ENCODE assay signal across 8 cellular contexts in the genomic region with DNA sequence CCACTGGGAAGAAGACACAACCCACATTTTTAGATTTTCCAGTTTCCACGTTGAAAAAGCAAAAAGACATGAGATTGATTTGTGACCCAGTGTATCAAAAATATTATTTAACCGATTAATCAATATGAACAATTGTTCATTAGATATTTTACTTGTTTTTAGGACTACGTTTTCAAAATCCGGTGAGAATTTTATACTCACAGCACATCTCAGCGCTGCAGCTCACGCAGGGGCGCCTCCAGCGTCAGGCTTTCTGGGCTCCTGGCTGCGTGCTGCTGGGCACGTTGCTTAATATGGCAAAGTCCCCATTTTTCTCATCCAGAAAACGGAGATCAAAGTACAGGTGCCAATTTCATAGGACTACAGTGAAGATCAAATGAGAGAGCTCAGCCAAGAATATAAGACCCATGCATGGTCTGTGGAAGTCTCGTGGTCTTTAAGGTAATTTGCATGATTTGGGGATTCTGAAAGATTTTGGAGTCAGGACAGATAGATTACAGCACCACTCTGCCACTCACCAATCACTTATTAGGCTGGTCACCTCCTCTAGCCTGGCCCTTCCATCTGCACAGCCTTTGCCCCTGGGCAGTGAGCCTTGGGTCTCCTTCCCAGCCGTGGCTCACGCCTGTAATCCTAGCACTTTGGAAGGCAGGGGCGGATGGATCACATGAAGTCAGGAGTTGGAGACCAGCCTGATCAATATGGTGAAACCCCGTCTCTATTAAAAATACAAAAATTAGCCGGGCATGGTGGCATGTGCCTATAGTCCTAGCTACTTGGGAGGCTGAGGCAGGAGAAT. TPM values are rescaled to one million over a fixed set of nuclear protein-coding genes. Genes with fewer than 3 reads are reported as not detected.
DNase-seq lines count a peak whose midpoint lies in the region; ATAC-seq, FAIRE-seq and TF ChIP-seq lines count a peak whose summit lies in the region.

No MANE protein-coding gene starts in this region.

- CTCF ChIA-PET in K562 (lab: Yijun Ruan, JAX; ENCODE audit: low intra/inter-chr PET ratio): no interaction called here

- POLR2A ChIA-PET in K562 (lab: Yijun Ruan, JAX): no interaction called here

- intact Hi-C loops in K562 (cut with micrococcal nuclease): no loop called here

- H3K27me3 ChIP-seq in K562 (ENCODE audit: control insufficient read depth in 2 of 2, insufficient read depth in 2 of 2, low read length in 2 of 2) (no peaks in the 10 kb centered on the region), layer of hippocampus (ENCODE audit: control insufficient read depth, insufficient read depth, low read length) (no peaks in the 10 kb centered on the region), stomach smooth muscle (ENCODE audit: control insufficient read depth in 1 of 2, insufficient read depth in 2 of 2, low read length in 2 of 2) (no peaks in the 10 kb centered on the region)

- in situ Hi-C loops in K562 (cut with MboI): loop anchor here (25.0 kb wide), 1 partner anchor 195 kb away; a partner anchor contains a TSS

- FAIRE-seq in K562 (lab: Jason Lieb, UNC): no peak

- H3K79me2 ChIP-seq in K562 (ENCODE audit: control insufficient read depth, insufficient read depth, low read length): no peaks in the 10 kb centered on the region

- TF ChIP-seq POLR2A in K562 (conservative IDR thresholded peaks at IDR 0.05): no peak

- H3K4me3 ChIP-seq in K562 (no peak overlapping the region; the same call in 1 of the 2 replicates), stomach smooth muscle (ENCODE audit: low read length in 2 of 2) (peak overlapping the region; percentile 60 to 82)

- peak overlapping the region; percentile 63; the same call in 1 of the 2 replicates for H3K4me2 ChIP-seq in K562 (ENCODE audit: insufficient read depth, low read length)

- peak overlapping the region; percentile 67 for H2AFZ ChIP-seq in K562 (ENCODE audit: low read depth, low read length)

- WGBS in K562 (ENCODE audit: insufficient coverage, low coverage, missing lambda C conversion rate): 58% methylated on average over 17 of the region's 17 CpGs

- DNase-seq in COLO668 (lab: John Stamatoyannopoulos, UW; ENCODE audit: unreplicated experiment) (peak; percentile 39), NCI-H1105 (lab: John Stamatoyannopoulos, UW) (peak; percentile 12), K562 (ENCODE audit: extremely low read depth in 1 of 4, low spot score in 3 of 4) (no peak), SKM-1 treated with dmso at 0.1 percent for 144 hours (lab: John Stamatoyannopoulos, UW; ENCODE audit: unreplicated experiment) (no peak)

- no TSS peak for BruUV-seq in K562 (replicated peaks; lab: Mats Ljungman, UMichigan)

- H3K4me1 ChIP-seq in K562 (replicated peaks in 1 of 2; ENCODE audit: control insufficient read depth in 2 of 2, insufficient read depth in 2 of 2, low read length in 2 of 2): peaks cover 12 to 18% of the 10 kb centered on the region in 2 experiments; a peak in 4 of 5 replicates
- H3K4me1 ChIP-seq in stomach smooth muscle (ENCODE audit: control insufficient read depth, insufficient read depth, low read length): peaks cover 11% of the 10 kb centered on the region

- no peaks in the 10 kb centered on the region for H3K9me1 ChIP-seq in K562 (ENCODE audit: control insufficient read depth, insufficient read depth, low read length)

- no peak for ATAC-seq in K562
- no peak for ATAC-seq in GM18519 (IDR thresholded peaks at IDR 0.05; ENCODE audit: low FRiP score, unreplicated experiment)
- no peak for ATAC-seq in GM21515 (IDR thresholded peaks at IDR 0.05; ENCODE audit: unreplicated experiment)

- H3K9ac ChIP-seq in K562 (ENCODE audit: insufficient read depth in 1 of 2, low read depth in 2 of 2, low read length in 2 of 2) (peak overlapping the region in 1 of 2 experiments; percentile 88; a peak in 2 of 4 replicates), stomach smooth muscle (ENCODE audit: low read length in 2 of 2) (peak overlapping the region; percentile 47 to 76)

- H3K9me3 ChIP-seq in K562 (replicated peaks; ENCODE audit: control insufficient read depth, insufficient read depth, low read depth, low read length): no peaks in the 10 kb centered on the region
- no peaks in the 10 kb centered on the region for H3K9me3 ChIP-seq in stomach smooth muscle (ENCODE audit: control insufficient read depth in 2 of 2, low read length in 2 of 2)

- no peaks in the 10 kb centered on the region for H4K20me1 ChIP-seq in K562 (replicated peaks; ENCODE audit: control insufficient read depth, insufficient read depth, low read length)

- no peak for TF ChIP-seq CTCF in K562 (IDR thresholded peaks at IDR 0.05 in 2 of 3, conservative IDR thresholded peaks at IDR 0.05 in 1 of 3; ENCODE audit: insufficient read depth in 2 of 3, low read depth in 1 of 3, low read length in 3 of 3)

- no peak for TF ChIP-seq RAD21 in K562 (CRISPR knock-in tag; conservative IDR thresholded peaks at IDR 0.05 in 1 of 2, IDR thresholded peaks at IDR 0.05 in 1 of 2)

- TF ChIP-seq EP300 in K562 (IDR thresholded peaks at IDR 0.05; ENCODE audit: low read length): no peak

- H3K36me3 ChIP-seq in K562 (ENCODE audit: control insufficient read depth, insufficient read depth, low read length) (no peaks in the 10 kb centered on the region), stomach smooth muscle (ENCODE audit: control insufficient read depth in 2 of 2, insufficient read depth in 2 of 2, low read length in 2 of 2) (no peaks in the 10 kb centered on the region)

- no peak overlapping the region for H3K27ac ChIP-seq in K562 (ENCODE audit: extremely low read depth, low read depth, low read length)
- peak overlapping the region; percentile 88 for H3K27ac ChIP-seq in layer of hippocampus (ENCODE audit: low read depth, low read length)
- peak overlapping the region; percentile 74 for H3K27ac ChIP-seq in stomach smooth muscle (ENCODE audit: low read length)

TF ChIP-seq in K562, 482 proteins besides CTCF, POLR2A, EP300 and RAD21 (continues in another document):
- no peak for TF ChIP-seq HSF4 (CRISPR knock-in tag; IDR thresholded peaks at IDR 0.05; ENCODE audit: borderline replicate concordance)
- TF ChIP-seq, protein P1, sequence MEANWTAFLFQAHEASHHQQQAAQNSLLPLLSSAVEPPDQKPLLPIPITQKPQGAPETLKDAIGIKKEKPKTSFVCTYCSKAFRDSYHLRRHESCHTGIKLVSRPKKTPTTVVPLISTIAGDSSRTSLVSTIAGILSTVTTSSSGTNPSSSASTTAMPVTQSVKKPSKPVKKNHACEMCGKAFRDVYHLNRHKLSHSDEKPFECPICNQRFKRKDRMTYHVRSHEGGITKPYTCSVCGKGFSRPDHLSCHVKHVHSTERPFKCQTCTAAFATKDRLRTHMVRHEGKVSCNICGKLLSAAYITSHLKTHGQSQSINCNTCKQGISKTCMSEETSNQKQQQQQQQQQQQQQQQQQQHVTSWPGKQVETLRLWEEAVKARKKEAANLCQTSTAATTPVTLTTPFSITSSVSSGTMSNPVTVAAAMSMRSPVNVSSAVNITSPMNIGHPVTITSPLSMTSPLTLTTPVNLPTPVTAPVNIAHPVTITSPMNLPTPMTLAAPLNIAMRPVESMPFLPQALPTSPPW (CRISPR knock-in tag; IDR thresholded peaks at IDR 0.05): 0 out of 2 replicates have a peak, but pooled peaks have one; percentile 9
- peak; percentile 16 to 58; a peak in 3 of 4 replicates for TF ChIP-seq NRF1 (conservative IDR thresholded peaks at IDR 0.05 in 1 of 2, IDR thresholded peaks at IDR 0.05 in 1 of 2)

RNA-seq across cellular contexts. Expression of a gene that starts 36.2 kb away (rescaled TPM):
- total RNA-seq in K562 (2011; cell fraction: chromatin; rRNA removed; ENCODE audit: low replicate concordance): 213 and 354 TPM in 2 replicates
- total RNA-seq in K562 (2011; cell fraction: nucleolus; rRNA removed): 191 TPM in 2 replicates
- total RNA-seq in K562 (2011; cell fraction: nucleoplasm; rRNA removed): 220 and 291 TPM in 2 replicates
- total RNA-seq in K562 (2014; rRNA removed) (49.6 and 57.0 TPM in 2 replicates), K562 (2014; rRNA removed; fragmentation: Illumina TruSeq; extraction: Trizol) (36.9 and 37.6 TPM in 2 replicates), K562 (2015; rRNA removed; fragmentation: Illumina TruSeq; extraction: Trizol) (35.2 and 38.5 TPM in 2 replicates), K562 (2021) (64.0 and 64.4 TPM in 2 replicates)
- polyA plus RNA-seq in K562 (2011; rRNA removed) (51.0 and 58.7 TPM in 2 replicates), K562 (2014; fragmentation: Illumina TruSeq; extraction: Trizol) (79.5 and 90.7 TPM in 2 replicates), K562 (2014; fragmentation: Nextera tagmentation; extraction: Ambion mirVana) (10 to 100 TPM; 11.6 to 19.3 TPM), K562 (2014; rRNA removed) (67.4 and 76.7 TPM in 2 replicates)
- 53.2 and 74.2 TPM in 2 replicates for polyA plus RNA-seq in K562 (2011; cell fraction: cytosol; rRNA removed)
- polyA plus RNA-seq in K562 (2011; cell fraction: nucleus; rRNA removed): 140 and 232 TPM in 2 replicates
- 44.4 and 61.5 TPM in 2 replicates for polyA plus RNA-seq in K562 (2012)
- polyA minus RNA-seq in K562 (2011; rRNA and poly(A)+ RNA removed): 42.3 and 45.7 TPM in 2 replicates
- 31.4 and 33.8 TPM in 2 replicates for polyA minus RNA-seq in K562 (2011; cell fraction: cytosol; rRNA and poly(A)+ RNA removed)
- 74.3 and 76.3 TPM in 2 replicates for polyA minus RNA-seq in K562 (2011; cell fraction: nucleus; rRNA and poly(A)+ RNA removed)

RNA-seq across cellular contexts. Expression of a gene that starts 49.4 kb away (rescaled TPM):
- total RNA-seq in K562 (2011; cell fraction: chromatin; rRNA removed; ENCODE audit: low replicate concordance): 74.0 and 256 TPM in 2 replicates
- total RNA-seq in K562 (2011; cell fraction: nucleolus; rRNA removed): 209 and 220 TPM in 2 replicates
- 139 and 147 TPM in 2 replicates for total RNA-seq in K562 (2011; cell fraction: nucleoplasm; rRNA removed)
- 187 and 239 TPM in 2 replicates for total RNA-seq in K562 (2014; rRNA removed)
- total RNA-seq in K562 (2014; rRNA removed; fragmentation: Illumina TruSeq; extraction: Trizol): 42.1 and 52.9 TPM in 2 replicates
- 97.8 and 103 TPM in 2 replicates for total RNA-seq in K562 (2015; rRNA removed; fragmentation: Illumina TruSeq; extraction: Trizol)
- total RNA-seq in K562 (2021): 164 and 167 TPM in 2 replicates
- polyA plus RNA-seq in K562 (2011; rRNA removed): 127 and 158 TPM in 2 replicates
- 271 and 517 TPM in 2 replicates for polyA plus RNA-seq in K562 (2011; cell fraction: cytosol; rRNA removed)
- polyA plus RNA-seq in K562 (2011; cell fraction: nucleus; rRNA removed): 407 and 557 TPM in 2 replicates
- polyA plus RNA-seq in K562 (2012): 134 and 149 TPM in 2 replicates
- polyA plus RNA-seq in K562 (2014; fragmentation: Illumina TruSeq; extraction: Trizol): 100.0 and 155 TPM in 2 replicates
- polyA plus RNA-seq in K562 (2014; fragmentation: Nextera tagmentation; extraction: Ambion mirVana): 10 to 100 TPM; 35.4 to 53.3 TPM
- polyA plus RNA-seq in K562 (2014; rRNA removed): 209 and 231 TPM in 2 replicates
- 51.7 and 70.1 TPM in 2 replicates for polyA minus RNA-seq in K562 (2011; rRNA and poly(A)+ RNA removed)
- polyA minus RNA-seq in K562 (2011; cell fraction: cytosol; rRNA and poly(A)+ RNA removed): 78.1 and 83.2 TPM in 2 replicates
- polyA minus RNA-seq in K562 (2011; cell fraction: nucleus; rRNA and poly(A)+ RNA removed): 115 and 121 TPM in 2 replicates

Comparison
In these comparisons a context has a peak if more than half of its experiments do, and no peak if none do; other contexts are left out.
1. DNase-seq: peak in COLO668 (single experiment) and NCI-H1105 (single experiment); none in K562 (0 of 4) and SKM-1 treated with dmso at 0.1 percent for 144 hours (single experiment).